In the genomic region with DNA sequence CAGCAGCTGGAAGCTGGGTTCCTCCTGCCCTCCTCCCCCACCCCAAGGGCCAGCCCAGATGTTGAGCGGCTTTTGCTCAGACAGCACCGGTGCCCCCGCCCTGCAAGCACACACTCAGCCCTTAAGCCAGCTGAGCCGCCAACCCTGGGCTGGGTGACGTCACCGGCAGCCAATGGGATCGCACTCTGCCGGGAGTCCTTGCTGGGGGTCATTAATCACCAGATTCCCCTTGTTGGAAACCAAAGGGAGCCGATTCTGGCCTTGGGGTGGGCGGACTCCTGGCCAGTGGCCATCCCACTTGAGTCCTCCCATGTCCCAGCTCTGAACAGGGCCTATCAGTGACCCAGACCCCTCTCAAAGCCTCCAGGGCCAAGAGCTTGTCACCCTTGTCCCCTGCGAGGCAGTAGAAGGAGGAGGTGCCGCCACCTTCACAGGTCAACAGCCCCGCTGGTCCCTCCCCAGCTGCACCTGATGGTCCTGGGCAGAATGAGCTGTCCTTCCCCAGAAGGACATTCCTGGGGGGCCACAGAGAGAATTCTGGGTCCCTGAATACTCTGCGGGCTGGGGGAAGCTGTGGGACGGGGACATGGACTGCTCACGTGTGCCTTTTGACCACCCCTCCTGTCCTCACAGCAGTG, we compare ENCODE assay signal across 8 cellular contexts. TPM values are rescaled to one million over a fixed set of nuclear protein-coding genes. Genes with fewer than 3 reads are reported as not detected.
DNase-seq lines count a peak whose midpoint lies in the region; ATAC-seq lines count a peak whose summit lies in the region.

No MANE protein-coding gene starts in this region.

- H3K27me3 Mint-ChIP-seq in activated CD4-positive, alpha-beta memory T cell treated with anti-CD3 and anti-CD28 coated beads, Interleukin-2, amount 10 ng/mL, durations not matched to agents 7 days and 5 days = peaks cover 4% of the 10 kb centered on the region

- CTCF ChIA-PET in activated CD4-positive, alpha-beta memory T cell treated with anti-CD3 and anti-CD28 coated beads, Interleukin-2, amount 10 ng/mL, durations not matched to agents 7 days and 5 days (lab: Charles Lee) = interaction anchor here (0.6 to 1.0 kb wide), 3 partner anchors 10 to 199 kb away, joined by 3 to 4 read pairs (median 3); no protein-coding TSS in a partner anchor

- DNase-seq in ELF-1 (ENCODE audit: low read depth, low spot score) (peak; percentile 89), NCI-H82 (lab: John Stamatoyannopoulos, UW) (peak; percentile 88), fibroblast of gingiva (ENCODE audit: low read depth) (peak; percentile 18), non-pigmented ciliary epithelial cell (ENCODE audit: low read depth) (peak; percentile 70), NCI-H146 (lab: John Stamatoyannopoulos, UW) (no peak)
- DNase-seq in activated CD4-positive, alpha-beta memory T cell treated with anti-CD3 and anti-CD28 coated beads, Interleukin-2, amount 10 ng/mL, durations not matched to agents 7 days and 5 days = no peak

- H3K27ac Mint-ChIP-seq in activated CD4-positive, alpha-beta memory T cell treated with anti-CD3 and anti-CD28 coated beads, Interleukin-2, amount 10 ng/mL, durations not matched to agents 7 days and 5 days = no peak overlapping the region

- H3K9me3 Mint-ChIP-seq in activated CD4-positive, alpha-beta memory T cell treated with anti-CD3 and anti-CD28 coated beads, Interleukin-2, amount 10 ng/mL, durations not matched to agents 7 days and 5 days = no peaks in the 10 kb centered on the region

- H3K4me3 Mint-ChIP-seq in activated CD4-positive, alpha-beta memory T cell treated with anti-CD3 and anti-CD28 coated beads, Interleukin-2, amount 10 ng/mL, durations not matched to agents 7 days and 5 days = no peak overlapping the region

- no peaks in the 10 kb centered on the region for H3K36me3 Mint-ChIP-seq in activated CD4-positive, alpha-beta memory T cell treated with anti-CD3 and anti-CD28 coated beads, Interleukin-2, amount 10 ng/mL, durations not matched to agents 7 days and 5 days (ENCODE audit: low read depth)

- POLR2A ChIA-PET in activated CD4-positive, alpha-beta memory T cell treated with anti-CD3 and anti-CD28 coated beads, Interleukin-2, amount 10 ng/mL, durations not matched to agents 7 days and 5 days (lab: Charles Lee) = interaction anchor here (0.9 kb wide), 1 partner anchor 9 kb away, joined by 3 read pairs; no protein-coding TSS in a partner anchor

- H3K4me1 Mint-ChIP-seq in activated CD4-positive, alpha-beta memory T cell treated with anti-CD3 and anti-CD28 coated beads, Interleukin-2, amount 10 ng/mL, durations not matched to agents 7 days and 5 days = no peaks in the 10 kb centered on the region

- ATAC-seq in HG02885 (IDR thresholded peaks at IDR 0.05; ENCODE audit: poor library complexity, unreplicated experiment) (no peak), GM19452 (IDR thresholded peaks at IDR 0.05; ENCODE audit: unreplicated experiment) (no peak)

RNA-seq across cellular contexts. Expression of a gene that starts 7.4 kb away (rescaled TPM):
- total RNA-seq in activated CD4-positive, alpha-beta memory T cell treated with anti-CD3 and anti-CD28 coated beads, Interleukin-2, amount 10 ng/mL, durations not matched to agents 7 days and 5 days = 1 to 10 TPM; 2.6 to 2.7 TPM

RNA-seq across cellular contexts. Expression of a gene that starts 20.4 kb away (rescaled TPM):
- not detected for total RNA-seq in activated CD4-positive, alpha-beta memory T cell treated with anti-CD3 and anti-CD28 coated beads, Interleukin-2, amount 10 ng/mL, durations not matched to agents 7 days and 5 days

RNA-seq across cellular contexts. Expression of a gene that starts 33.4 kb away (rescaled TPM):
- total RNA-seq in activated CD4-positive, alpha-beta memory T cell treated with anti-CD3 and anti-CD28 coated beads, Interleukin-2, amount 10 ng/mL, durations not matched to agents 7 days and 5 days = not detected

RNA-seq across cellular contexts. Expression of a gene that starts 43.6 kb away (rescaled TPM):
- total RNA-seq in activated CD4-positive, alpha-beta memory T cell treated with anti-CD3 and anti-CD28 coated beads, Interleukin-2, amount 10 ng/mL, durations not matched to agents 7 days and 5 days = not detected

RNA-seq across cellular contexts. Expression of a gene that starts 57.3 kb away (rescaled TPM):
- total RNA-seq in activated CD4-positive, alpha-beta memory T cell treated with anti-CD3 and anti-CD28 coated beads, Interleukin-2, amount 10 ng/mL, durations not matched to agents 7 days and 5 days = not detected

Comparison
In these comparisons a context has a peak if more than half of its experiments do, and no peak if none do; other contexts are left out.
1. DNase-seq: peak in ELF-1 (single experiment), NCI-H82 (single experiment), fibroblast of gingiva (single experiment) and non-pigmented ciliary epithelial cell (single experiment); none in NCI-H146 (single experiment) and activated CD4-positive, alpha-beta memory T cell treated with anti-CD3 and anti-CD28 coated beads, Interleukin-2, amount 10 ng/mL, durations not matched to agents 7 days and 5 days (single experiment).